In genomic region chr6:37713529-37714119, GRCh38 we compare ENCODE assay signal across 14 cellular contexts.
DNase-seq lines count a peak whose midpoint lies in the region; TF ChIP-seq lines count a peak whose summit lies in the region.
"Had no signal": no experiment of that assay in that cellular context is flagged by ENCODE, and none has a peak within 500 bp of the region (broad histone marks: within the 10 kb centered on the region; RNA-seq: fewer than 3 reads in every experiment).

No MANE protein-coding gene starts in this region.

- TF ChIP-seq CTCF in choroid plexus epithelial cell (conservative IDR thresholded peaks at IDR 0.05; ENCODE audit: low read depth, low read length): no peak

- DNase-seq in COLO829 (ENCODE audit: low spot score) (peak; percentile 81), NCI-H69 (lab: John Stamatoyannopoulos, UW) (peak; percentile 60), choroid plexus epithelial cell (ENCODE audit: low read depth) (peak; percentile 62), non-pigmented ciliary epithelial cell (ENCODE audit: low read depth) (peak; percentile 69), NCI-H1105 treated with DMSO at 0.1 percent for 48 hours (lab: John Stamatoyannopoulos, UW) (no peak), DMS79 (lab: John Stamatoyannopoulos, UW) (no peak), NCI-H2107 treated with DMSO at 0.1 percent for 48 hours (lab: John Stamatoyannopoulos, UW; ENCODE audit: unreplicated experiment) (no peak), NCI-H2196 treated with DMSO at 0.1 percent for 48 hours (lab: John Stamatoyannopoulos, UW; ENCODE audit: unreplicated experiment) (no peak)
- DNase-seq: activated T-cell treated with anti-CD3 and anti-CD28 coated beads, Interleukin-2, amount 50 U/mL, for 72 hours; CD8-positive, alpha-beta T cell; islet precursor cell; naive B cell; NCI-H2227 treated with DMSO at 0.1 percent for 48 hours; SHP77 had no signal

- no peak overlapping the region for H3K4me3 ChIP-seq in choroid plexus epithelial cell (ENCODE audit: low read depth, low read length)

Comparison
In these comparisons a context has a peak if more than half of its experiments do, and no peak if none do; other contexts are left out.
1. DNase-seq: peak in COLO829 (single experiment), NCI-H69 (single experiment), choroid plexus epithelial cell (single experiment) and non-pigmented ciliary epithelial cell (single experiment); none in NCI-H1105 treated with DMSO at 0.1 percent for 48 hours (single experiment), DMS79 (single experiment), NCI-H2107 treated with DMSO at 0.1 percent for 48 hours (single experiment) and NCI-H2196 treated with DMSO at 0.1 percent for 48 hours (single experiment).